In genomic region chr7:97850262-97851031, GRCh38 we compare ENCODE assay signal across 5 cellular contexts. TPM values are rescaled to one million over a fixed set of nuclear protein-coding genes. Genes with fewer than 3 reads are reported as not detected.
DNase-seq lines count a peak whose midpoint lies in the region; ATAC-seq, FAIRE-seq and TF ChIP-seq lines count a peak whose summit lies in the region.
"Not testable (repeated sequence)": the region's sequence is repeated elsewhere in the genome, so short reads cannot be mapped to it uniquely, and the experiment has no call there.

No MANE protein-coding gene starts in this region.

- CTCF ChIA-PET in HCT116 (lab: Charles Lee); PC-3 (lab: Charles Lee); K562 (lab: Yijun Ruan, JAX; ENCODE audit: low intra/inter-chr PET ratio); MCF 10A (lab: Yijun Ruan, JAX): not testable (repeated sequence)
- CTCF ChIA-PET in HEK293 (lab: Yijun Ruan, JAX) = interaction anchor here (0.7 kb wide), 1 partner anchor 163 kb away, joined by 4 read pairs; no protein-coding TSS in a partner anchor

- H3K27me3 Mint-ChIP-seq in MCF 10A (ENCODE audit: insufficient read depth, unreplicated experiment) = not testable (repeated sequence)

- H3K9me3 Mint-ChIP-seq in MCF 10A (ENCODE audit: unreplicated experiment) = not testable (repeated sequence)

- not testable (repeated sequence) for H3K36me3 ChIP-seq in HCT116 (ENCODE audit: control insufficient read depth in 1 of 2, insufficient read depth in 2 of 2, low read length in 2 of 2)
- H3K36me3 ChIP-seq in HEK293 (ENCODE audit: control insufficient read depth in 2 of 2, insufficient read depth in 1 of 2, low read length in 2 of 2) (peaks cover 3 to 36% of the 10 kb centered on the region in 2 experiments; a peak in 2 of 3 replicates), PC-3 (ENCODE audit: low read depth, low read length) (peaks cover 12% of the 10 kb centered on the region), K562 (ENCODE audit: control insufficient read depth, insufficient read depth, low read length) (peaks cover 37% of the 10 kb centered on the region)

- DNase-seq in HCT116 (ENCODE audit: low read depth, low spot score); PC-3; K562 (ENCODE audit: extremely low read depth in 1 of 4, low spot score in 3 of 4); MCF 10A (ENCODE audit: unreplicated experiment): not testable (repeated sequence)

- in situ Hi-C loops in K562 (cut with MboI) = not testable (repeated sequence)

- RAD21 ChIA-PET in HCT116 (lab: Charles Lee; ENCODE audit: low non-redundant PET in 1 of 2, low total read pairs in 2 of 2, uncharacterized antibody in 2 of 2, unreplicated experiment in 2 of 2) = not testable (repeated sequence)

- not testable (repeated sequence) for H3K4me3 ChIP-seq in HCT116 (replicated peaks in 1 of 2; ENCODE audit: low read depth in 1 of 2, low read length in 2 of 2); HEK293 (ENCODE audit: low read depth, low read length); PC-3 (ENCODE audit: low read length); K562

- 23% methylated on average over 2 of the region's 4 CpGs for WGBS in K562 (ENCODE audit: insufficient coverage, low coverage, missing lambda C conversion rate)

- H2AFZ ChIP-seq in HCT116 (ENCODE audit: low read depth, low read length, poor library complexity, severe bottlenecking); PC-3 (ENCODE audit: low read length); K562 (ENCODE audit: low read depth, low read length): not testable (repeated sequence)

- H4K20me1 ChIP-seq in HCT116 (ENCODE audit: insufficient read depth); PC-3 (ENCODE audit: low read length); K562 (replicated peaks; ENCODE audit: control insufficient read depth, insufficient read depth, low read length): not testable (repeated sequence)

- H3K4me1 Mint-ChIP-seq in MCF 10A (ENCODE audit: insufficient read depth, unreplicated experiment) = not testable (repeated sequence)

- H3K27ac ChIP-seq in HCT116 (ENCODE audit: low read depth, low read length); HEK293 (ENCODE audit: extremely low read depth, low read depth, low read length); PC-3 (ENCODE audit: low read length); K562 (ENCODE audit: extremely low read depth, low read depth, low read length): not testable (repeated sequence)

- not testable (repeated sequence) for TF ChIP-seq POLR2A in HCT116 (IDR thresholded peaks at IDR 0.05; ENCODE audit: borderline replicate concordance, extremely low read depth, insufficient read depth, insufficient read length); K562 (conservative IDR thresholded peaks at IDR 0.05)

- H3K36me3 Mint-ChIP-seq in MCF 10A (ENCODE audit: insufficient read depth, unreplicated experiment) = peaks cover 47% of the 10 kb centered on the region

- not testable (repeated sequence) for H3K9me1 ChIP-seq in K562 (ENCODE audit: control insufficient read depth, insufficient read depth, low read length)

- not testable (repeated sequence) for H3K79me2 ChIP-seq in HCT116 (ENCODE audit: insufficient read depth, low read length); PC-3 (ENCODE audit: low read length); K562 (ENCODE audit: control insufficient read depth, insufficient read depth, low read length)

- H3F3A ChIP-seq in PC-3 (ENCODE audit: low read length, unreplicated experiment) = not testable (repeated sequence)

- not testable (repeated sequence) for TF ChIP-seq CTCF in HCT116 (IDR thresholded peaks at IDR 0.05 in 2 of 3, conservative IDR thresholded peaks at IDR 0.05 in 1 of 3; ENCODE audit: borderline replicate concordance in 1 of 3, insufficient read depth in 1 of 3, low read depth in 2 of 3, low read length in 2 of 3); HEK293 (tag by site-specific recombination; IDR thresholded peaks at IDR 0.05); PC-3 (conservative IDR thresholded peaks at IDR 0.05; ENCODE audit: low read depth, low read length); K562 (IDR thresholded peaks at IDR 0.05 in 2 of 3, conservative IDR thresholded peaks at IDR 0.05 in 1 of 3; ENCODE audit: insufficient read depth in 2 of 3, low read depth in 1 of 3, low read length in 3 of 3); MCF 10A (IDR thresholded peaks at IDR 0.05; ENCODE audit: unreplicated experiment)

- not testable (repeated sequence) for H3K9me2 ChIP-seq in HCT116 (ENCODE audit: insufficient read depth); PC-3 (replicated peaks; ENCODE audit: low read length)

- not testable (repeated sequence) for TF ChIP-seq EP300 in K562 (IDR thresholded peaks at IDR 0.05; ENCODE audit: low read length)

- not testable (repeated sequence) for H3K9ac ChIP-seq in HCT116 (ENCODE audit: low read length); PC-3 (ENCODE audit: low read length); K562 (ENCODE audit: insufficient read depth in 1 of 2, low read depth in 2 of 2, low read length in 2 of 2)

- H3K27me3 ChIP-seq in HCT116 (ENCODE audit: insufficient read depth, low read length); PC-3 (ENCODE audit: low read length); K562 (ENCODE audit: control insufficient read depth in 2 of 2, insufficient read depth in 2 of 2, low read length in 2 of 2): not testable (repeated sequence)

- TF ChIP-seq RAD21 in HCT116 (IDR thresholded peaks at IDR 0.05; ENCODE audit: low read depth); K562 (CRISPR knock-in tag; conservative IDR thresholded peaks at IDR 0.05 in 1 of 2, IDR thresholded peaks at IDR 0.05 in 1 of 2): not testable (repeated sequence)

- BruUV-seq in HCT116 (replicated peaks; lab: Mats Ljungman, UMichigan) (TSS peak; percentile 17), PC-3 (replicated peaks; lab: Mats Ljungman, UMichigan) (TSS peak; percentile 16), MCF 10A (replicated peaks; lab: Mats Ljungman, UMichigan) (TSS peak; percentile 6)
- BruUV-seq in K562 (replicated peaks; lab: Mats Ljungman, UMichigan) = not testable (repeated sequence)

- H3K4me2 ChIP-seq in HCT116 (ENCODE audit: low read length); PC-3 (ENCODE audit: low read length); K562 (ENCODE audit: insufficient read depth, low read length): not testable (repeated sequence)

- H3K9me3 ChIP-seq in HCT116 (ENCODE audit: control insufficient read depth in 1 of 2, insufficient read depth in 1 of 2, low read depth in 1 of 2, low read length in 2 of 2); HEK293 (ENCODE audit: control insufficient read depth, insufficient read depth, low read depth, low read length); PC-3 (ENCODE audit: low read length); K562 (replicated peaks; ENCODE audit: control insufficient read depth, insufficient read depth, low read depth, low read length): not testable (repeated sequence)

- not testable (repeated sequence) for H3K4me3 Mint-ChIP-seq in MCF 10A (ENCODE audit: unreplicated experiment)

- POLR2A ChIA-PET in HCT116 (lab: Charles Lee); HEK293 (lab: Yijun Ruan, JAX); PC-3 (lab: Charles Lee; ENCODE audit: unreplicated experiment); MCF 10A (lab: Yijun Ruan, JAX): not testable (repeated sequence)
- POLR2A ChIA-PET in K562 (lab: Yijun Ruan, JAX) = interaction anchor here (1.3 kb wide), 1 partner anchor 10 kb away, joined by 3 read pairs; no protein-coding TSS in a partner anchor

- not testable (repeated sequence) for FAIRE-seq in K562 (lab: Jason Lieb, UNC)

- H3K27ac Mint-ChIP-seq in MCF 10A (ENCODE audit: low read depth, unreplicated experiment) = not testable (repeated sequence)

- intact Hi-C loops in HCT116 (cut with micrococcal nuclease); PC-3 (cut with micrococcal nuclease); K562 (cut with micrococcal nuclease); MCF 10A (cut with micrococcal nuclease): not testable (repeated sequence)

- ATAC-seq in HCT116, PC-3, K562: not testable (repeated sequence)

- H3K4me1 ChIP-seq in HCT116 (ENCODE audit: control insufficient read depth in 1 of 2, insufficient read depth in 2 of 2, low read length in 2 of 2); HEK293 (ENCODE audit: control insufficient read depth, insufficient read depth, low read length); PC-3 (ENCODE audit: insufficient read depth, low read length); K562 (replicated peaks in 1 of 2; ENCODE audit: control insufficient read depth in 2 of 2, insufficient read depth in 2 of 2, low read length in 2 of 2): not testable (repeated sequence)

RNA-seq across cellular contexts. Expression of gene ASNS, which starts 21.8 kb away (rescaled TPM):
- total RNA-seq in HCT116 (2021; ENCODE audit: unreplicated experiment) = 282 TPM
- 476 and 506 TPM in 2 replicates for polyA plus RNA-seq in HCT116 (2012)
- 14.9 and 19.5 TPM in 2 replicates for total RNA-seq in PC-3 (2014; rRNA removed)
- 152 and 366 TPM in 2 replicates for total RNA-seq in K562 (2011; cell fraction: chromatin; rRNA removed; ENCODE audit: low replicate concordance)
- total RNA-seq in K562 (2011; cell fraction: nucleolus; rRNA removed) = 72.2 and 86.7 TPM in 2 replicates
- total RNA-seq in K562 (2011; cell fraction: nucleoplasm; rRNA removed) = 180 and 190 TPM in 2 replicates
- 110 and 116 TPM in 2 replicates for total RNA-seq in K562 (2014; rRNA removed)
- total RNA-seq in K562 (2014; rRNA removed; fragmentation: Illumina TruSeq; extraction: Trizol) = 195 and 236 TPM in 2 replicates
- total RNA-seq in K562 (2015; rRNA removed; fragmentation: Illumina TruSeq; extraction: Trizol) = 36.0 and 42.1 TPM in 2 replicates
- total RNA-seq in K562 (2021) = 208 and 215 TPM in 2 replicates
- polyA plus RNA-seq in K562 (2011; rRNA removed) = 127 and 129 TPM in 2 replicates
- 50.5 and 79.9 TPM in 2 replicates for polyA plus RNA-seq in K562 (2011; cell fraction: cytosol; rRNA removed)
- 142 and 195 TPM in 2 replicates for polyA plus RNA-seq in K562 (2011; cell fraction: nucleus; rRNA removed)
- 92.6 and 745 TPM in 2 replicates for polyA plus RNA-seq in K562 (2012)
- polyA plus RNA-seq in K562 (2014; fragmentation: Illumina TruSeq; extraction: Trizol) = 345 and 354 TPM in 2 replicates
- polyA plus RNA-seq in K562 (2014; fragmentation: Nextera tagmentation; extraction: Ambion mirVana) = 100 to 1,000 TPM; 232 to 268 TPM
- 261 and 331 TPM in 2 replicates for polyA plus RNA-seq in K562 (2014; rRNA removed)
- 134 and 171 TPM in 2 replicates for polyA minus RNA-seq in K562 (2011; rRNA and poly(A)+ RNA removed)
- polyA minus RNA-seq in K562 (2011; cell fraction: cytosol; rRNA and poly(A)+ RNA removed) = 42.9 and 53.7 TPM in 2 replicates
- 36.8 and 107 TPM in 2 replicates for polyA minus RNA-seq in K562 (2011; cell fraction: nucleus; rRNA and poly(A)+ RNA removed)
- 191 and 303 TPM in 2 replicates for total RNA-seq in MCF 10A (2022)
